8 cellular contexts compared by ENCODE assay signal in genomic region chr2:201450910-201451329, GRCh38. TPM values are rescaled to one million over a fixed set of nuclear protein-coding genes. Genes with fewer than 3 reads are reported as not detected.
A peak's percentile ranks its signal among the peaks of the same experiment; 100 is the strongest.
DNase-seq lines count a peak whose midpoint lies in the region; ATAC-seq and TF ChIP-seq lines count a peak whose summit lies in the region.

No MANE protein-coding gene starts in this region.

- H3K9me3 ChIP-seq in heart right ventricle = no peaks in the 10 kb centered on the region
- H3K9me3 ChIP-seq in sigmoid colon = no peaks in the 10 kb centered on the region

- intact Hi-C loops in activated B cell treated with CpG ODN at 0.5 μM for 24 hours (cut with micrococcal nuclease) (loop anchor here (1.0 to 5.0 kb wide), 19 partner anchors 38 to 1788 kb away; partner anchors contain the start of genes BMPR2, BZW1, C2orf69 and CLK1), heart right ventricle (cut with DNase I) (loop anchor here in 8 of 10 donors (1.0 to 10.0 kb wide), 8 partner anchors 18 to 216 kb away; no protein-coding TSS in a partner anchor), sigmoid colon (cut with DNase I) (loop anchor here (2.0 to 10.0 kb wide), 4 partner anchors 44 to 216 kb away; partner anchors contain the start of gene TMEM237)

- POLR2A ChIA-PET in AG04449 (lab: Yijun Ruan, JAX) (interaction anchor here (0.5 to 2.1 kb wide), 14 partner anchors 10 to 257 kb away, joined by 3 to 10 read pairs (median 4); no protein-coding TSS in a partner anchor), activated B cell treated with CpG ODN at 0.5 μM for 24 hours (lab: Charles Lee) (interaction anchor here (0.5 to 2.7 kb wide), 26 partner anchors 8 to 926 kb away, joined by 3 to 17 read pairs (median 4); partner anchors contain the start of genes ALS2, BZW1, CASP8 and CFLAR), HEK293T (lab: Yijun Ruan, JAX) (interaction anchor here (0.6 to 1.9 kb wide), 8 partner anchors 11 to 192 kb away, joined by 3 to 8 read pairs (median 4); partner anchors contain the start of gene TMEM237)

- DNase-seq in AG04449 (ENCODE audit: low read depth, low spot score) (no peak), activated B cell treated with CpG ODN at 0.5 μM for 24 hours (no peak), heart right ventricle (no peak), sigmoid colon (no peak), HEK293T (ENCODE audit: extremely low spot score) (no peak), medulla oblongata (ENCODE audit: extremely low spot score) (no peak)

- no peak for TF ChIP-seq POLR2A in sigmoid colon (IDR thresholded peaks at IDR 0.05)

- H3K36me3 ChIP-seq in heart right ventricle = peaks cover 0 to 31% (median 0%) of the 10 kb centered on the region in 9 donors
- H3K36me3 ChIP-seq in sigmoid colon = peaks cover 0 to 4% (median 0%) of the 10 kb centered on the region in 4 donors

- no peaks in the 10 kb centered on the region for H3K27me3 Mint-ChIP-seq in activated B cell treated with CpG ODN at 0.5 μM for 24 hours

- CTCF ChIA-PET in AG04449 (lab: Yijun Ruan, JAX) (interaction anchor here (0.7 to 1.6 kb wide), 6 partner anchors 10 to 219 kb away, joined by 3 to 4 read pairs (median 3); no protein-coding TSS in a partner anchor), activated B cell treated with CpG ODN at 0.5 μM for 24 hours (lab: Charles Lee) (interaction anchor here (0.7 to 1.4 kb wide), 6 partner anchors 10 to 219 kb away, joined by 3 to 6 read pairs (median 4); partner anchors contain the start of gene TMEM237), HEK293T (lab: Yijun Ruan, JAX) (interaction anchor here (0.7 kb wide), 1 partner anchor 44 kb away, joined by 3 read pairs; no protein-coding TSS in a partner anchor)

- TF ChIP-seq CTCF in AG04449 (IDR thresholded peaks at IDR 0.05; ENCODE audit: insufficient read depth, low read length, missing control alignments) (no peak), activated B cell treated with CpG ODN at 0.5 μM for 24 hours (IDR thresholded peaks at IDR 0.05) (no peak), heart right ventricle (IDR thresholded peaks at IDR 0.05) (no peak), sigmoid colon (IDR thresholded peaks at IDR 0.05) (no peak)

- H3K27me3 ChIP-seq in heart right ventricle (no peaks in the 10 kb centered on the region), sigmoid colon (no peaks in the 10 kb centered on the region)

- peak overlapping the region; percentile 95 for H3K27ac Mint-ChIP-seq in activated B cell treated with CpG ODN at 0.5 μM for 24 hours

- H3K4me1 Mint-ChIP-seq in activated B cell treated with CpG ODN at 0.5 μM for 24 hours = peaks cover 57% of the 10 kb centered on the region

- H3K27ac ChIP-seq in heart right ventricle = peak overlapping the region; percentile 90 to 95 (median 94)
- peak overlapping the region; percentile 87 to 95 (median 90) for H3K27ac ChIP-seq in sigmoid colon

- H3K36me3 Mint-ChIP-seq in activated B cell treated with CpG ODN at 0.5 μM for 24 hours (ENCODE audit: low read depth) = peaks cover 15% of the 10 kb centered on the region

- TF ChIP-seq EP300 in sigmoid colon (IDR thresholded peaks at IDR 0.05) = no peak

- peaks cover 3 to 65% (median 56%) of the 10 kb centered on the region in 9 donors for H3K4me1 ChIP-seq in heart right ventricle
- H3K4me1 ChIP-seq in sigmoid colon = peaks cover 0 to 39% (median 34%) of the 10 kb centered on the region in 4 donors

- WGBS in heart right ventricle, 2 donors = 0 to 1% methylated on average over 23 of the region's 23 CpGs
- 0% methylated on average over 23 of the region's 23 CpGs for WGBS in sigmoid colon, 2 donors

- H3K4me3 Mint-ChIP-seq in activated B cell treated with CpG ODN at 0.5 μM for 24 hours = peak overlapping the region; percentile 97

- H3K9me3 Mint-ChIP-seq in activated B cell treated with CpG ODN at 0.5 μM for 24 hours = no peaks in the 10 kb centered on the region

- H3K4me3 ChIP-seq in AG04449 (ENCODE audit: low read depth, low read length) (peak overlapping the region; percentile 97), heart right ventricle (peak overlapping the region; percentile 73 to 90 (median 84)), sigmoid colon (peak overlapping the region; percentile 62 to 98 (median 80))

- peak; percentile 22 for ATAC-seq in GM18870 (IDR thresholded peaks at IDR 0.05; ENCODE audit: unreplicated experiment)
- peak; percentile 12 for ATAC-seq in HG03520 (IDR thresholded peaks at IDR 0.05; ENCODE audit: unreplicated experiment)
- ATAC-seq in activated B cell treated with CpG ODN at 0.5 μM for 24 hours (ENCODE audit: low read depth) = peak; percentile 7
- ATAC-seq in heart right ventricle = peak in 6 of 8 donors; percentile 10 to 72 (median 58)

TF ChIP-seq in HEK293T, 16 proteins besides CTCF, POLR2A, EP300 and RAD21:
- TF ChIP-seq LEF1 (IDR thresholded peaks at IDR 0.05; ENCODE audit: borderline replicate concordance) (no peak), NFRKB (IDR thresholded peaks at IDR 0.05) (no peak), FOXM1 (IDR thresholded peaks at IDR 0.05; ENCODE audit: borderline replicate concordance) (no peak), FOXK2 (IDR thresholded peaks at IDR 0.05) (no peak), BHLHE40 (IDR thresholded peaks at IDR 0.05; ENCODE audit: borderline replicate concordance) (no peak), TARDBP (IDR thresholded peaks at IDR 0.05) (no peak), CTBP1 (IDR thresholded peaks at IDR 0.05; ENCODE audit: borderline replicate concordance) (no peak), SUZ12 (IDR thresholded peaks at IDR 0.05) (no peak), ZNF384 (IDR thresholded peaks at IDR 0.05) (no peak), ELF4 (IDR thresholded peaks at IDR 0.05) (no peak), ARNT (IDR thresholded peaks at IDR 0.05) (no peak)

RNA-seq across cellular contexts. Expression of gene TRAK2, which starts 0.3 kb away (rescaled TPM):
- total RNA-seq in activated B cell treated with CpG ODN at 0.5 μM for 24 hours = 17.7 and 20.1 TPM in 2 replicates
- 100 to 1,000 TPM; 124 to 190 (median 169) TPM for total RNA-seq in heart right ventricle
- 10 to 100 TPM; 16.6 to 49.5 TPM for polyA plus RNA-seq in heart right ventricle
- total RNA-seq in sigmoid colon = 10 to 100 TPM; 46.8 to 68.1 (median 49.1) TPM
- polyA plus RNA-seq in sigmoid colon = 10 to 100 TPM; 17.0 to 76.5 (median 45.0) TPM

RNA-seq across cellular contexts. Expression of gene STRADB, which starts 0.6 kb away (rescaled TPM):
- total RNA-seq in activated B cell treated with CpG ODN at 0.5 μM for 24 hours (17.8 and 23.3 TPM in 2 replicates), heart right ventricle (10 to 100 TPM; 43.1 to 77.6 (median 58.6) TPM), sigmoid colon (10 to 100 TPM; 14.7 to 32.3 (median 17.1) TPM)
- polyA plus RNA-seq in heart right ventricle (10 to 100 TPM; 20.3 to 53.0 TPM), sigmoid colon (100 to 1,000 TPM in 1 of 3 donors, 10 to 100 TPM in 2; 23.0 to 142 (median 70.9) TPM)

Comparison
In these comparisons a context has a peak if more than half of its experiments do, and no peak if none do; other contexts are left out.
1. ATAC-seq: peak in every context shown above with its lines; median percentile 58 in heart right ventricle; 22 in GM18870; 12 in HG03520; 7 in activated B cell treated with CpG ODN at 0.5 μM for 24 hours.